In genomic region chr12:71900091-71900490, GRCh38 we compare ENCODE assay signal across 13 cellular contexts. TPM values are rescaled to one million over a fixed set of nuclear protein-coding genes. Genes with fewer than 3 reads are reported as not detected.
DNase-seq lines count a peak whose midpoint lies in the region; FAIRE-seq and TF ChIP-seq lines count a peak whose summit lies in the region.
"Had no signal": no experiment of that assay in that cellular context is flagged by ENCODE, and none has a peak within 500 bp of the region (broad histone marks: within the 10 kb centered on the region; RNA-seq: fewer than 3 reads in every experiment).

No MANE protein-coding gene starts in this region.

- no peaks in the 10 kb centered on the region for H3K9me3 Mint-ChIP-seq in activated naive CD4-positive, alpha-beta T cell treated with anti-CD3 and anti-CD28 coated beads for 36 hours
- no peaks in the 10 kb centered on the region for H3K9me3 Mint-ChIP-seq in activated CD4-positive, alpha-beta T cell treated with anti-CD3 and anti-CD28 coated beads, Interleukin-2, amount 10 ng/mL, durations not matched to agents 7 days and 5 days
- H3K9me3 Mint-ChIP-seq: stimulated activated naive B cell treated with anti-CD40 and anti-IgM and Interleukin-4, amounts not matched to agents 10 μg/mL and 1 μg/mL and 100 μg/mL, for 72 hours had no signal

- POLR2A ChIA-PET in activated CD4-positive, alpha-beta T cell treated with anti-CD3 and anti-CD28 coated beads, Interleukin-2, amount 10 ng/mL, durations not matched to agents 7 days and 5 days (lab: Charles Lee): no interaction called here

- H3K36me3 ChIP-seq in kidney (ENCODE audit: control insufficient read depth in 1 of 2, insufficient read depth in 2 of 2, low read length in 2 of 2): peaks cover 10 to 23% of the 10 kb centered on the region in 2 donors

- H3K27ac ChIP-seq in kidney (ENCODE audit: low read depth in 2 of 2, low read length in 2 of 2): no peak overlapping the region

- H3K4me1 Mint-ChIP-seq in activated naive CD4-positive, alpha-beta T cell treated with anti-CD3 and anti-CD28 coated beads for 36 hours (ENCODE audit: low read depth): peaks cover 17% of the 10 kb centered on the region
- H3K4me1 Mint-ChIP-seq in activated CD4-positive, alpha-beta T cell treated with anti-CD3 and anti-CD28 coated beads, Interleukin-2, amount 10 ng/mL, durations not matched to agents 7 days and 5 days: peaks cover 18% of the 10 kb centered on the region

- H3K9ac ChIP-seq in kidney (ENCODE audit: low read length in 2 of 2): no peak overlapping the region

- no peak overlapping the region for H3K4me3 ChIP-seq in AG10803 (ENCODE audit: low read length)
- no peak overlapping the region for H3K4me3 ChIP-seq in kidney (ENCODE audit: low read length in 2 of 2)
- H3K4me3 ChIP-seq: HAP-1 had no signal

- DNase-seq in AG10803 (ENCODE audit: low read depth) (peak; percentile 18), HPDE6-E6E7 (ENCODE audit: extremely low spot score) (peak; percentile 2), amniotic epithelial cell (ENCODE audit: low read depth) (peak; percentile 13), kidney (no peak), HUDEP-2 (lab: John Stamatoyannopoulos, UW; ENCODE audit: unreplicated experiment in 76 of 76) (no peak)
- DNase-seq in stimulated activated naive CD4-positive, alpha-beta T cell (lab: John Stamatoyannopoulos, UW): no peak
- DNase-seq in activated naive CD4-positive, alpha-beta T cell treated with anti-CD3 and anti-CD28 coated beads for 36 hours: no peak
- DNase-seq in activated CD4-positive, alpha-beta T cell treated with anti-CD3 and anti-CD28 coated beads, Interleukin-2, amount 10 ng/mL, durations not matched to agents 7 days and 5 days: no peak
- DNase-seq: activated CD8-positive, alpha-beta memory T cell treated with anti-CD3 and anti-CD28 coated beads, Interleukin-2, amount 10 ng/mL, durations not matched to agents 7 days and 5 days; stimulated activated naive B cell treated with anti-CD40 and anti-IgM and Interleukin-4, amounts not matched to agents 10 μg/mL and 1 μg/mL and 100 μg/mL, for 72 hours had no signal

- H3K27ac Mint-ChIP-seq in activated naive CD4-positive, alpha-beta T cell treated with anti-CD3 and anti-CD28 coated beads for 36 hours: no peak overlapping the region
- no peak overlapping the region for H3K27ac Mint-ChIP-seq in activated CD4-positive, alpha-beta T cell treated with anti-CD3 and anti-CD28 coated beads, Interleukin-2, amount 10 ng/mL, durations not matched to agents 7 days and 5 days
- H3K27ac Mint-ChIP-seq: activated CD8-positive, alpha-beta memory T cell treated with anti-CD3 and anti-CD28 coated beads, Interleukin-2, amount 10 ng/mL, durations not matched to agents 7 days and 5 days; stimulated activated naive B cell treated with anti-CD40 and anti-IgM and Interleukin-4, amounts not matched to agents 10 μg/mL and 1 μg/mL and 100 μg/mL, for 72 hours had no signal

- H3K27me3 Mint-ChIP-seq in activated naive CD4-positive, alpha-beta T cell treated with anti-CD3 and anti-CD28 coated beads for 36 hours (ENCODE audit: low read depth): no peaks in the 10 kb centered on the region
- H3K27me3 Mint-ChIP-seq in activated CD4-positive, alpha-beta T cell treated with anti-CD3 and anti-CD28 coated beads, Interleukin-2, amount 10 ng/mL, durations not matched to agents 7 days and 5 days: no peaks in the 10 kb centered on the region
- H3K27me3 Mint-ChIP-seq: activated CD8-positive, alpha-beta memory T cell treated with anti-CD3 and anti-CD28 coated beads, Interleukin-2, amount 10 ng/mL, durations not matched to agents 7 days and 5 days; stimulated activated naive B cell treated with anti-CD40 and anti-IgM and Interleukin-4, amounts not matched to agents 10 μg/mL and 1 μg/mL and 100 μg/mL, for 72 hours had no signal

- H3K4me3 Mint-ChIP-seq in activated naive CD4-positive, alpha-beta T cell treated with anti-CD3 and anti-CD28 coated beads for 36 hours: no peak overlapping the region
- no peak overlapping the region for H3K4me3 Mint-ChIP-seq in activated CD4-positive, alpha-beta T cell treated with anti-CD3 and anti-CD28 coated beads, Interleukin-2, amount 10 ng/mL, durations not matched to agents 7 days and 5 days
- H3K4me3 Mint-ChIP-seq: activated CD8-positive, alpha-beta memory T cell treated with anti-CD3 and anti-CD28 coated beads, Interleukin-2, amount 10 ng/mL, durations not matched to agents 7 days and 5 days; stimulated activated naive B cell treated with anti-CD40 and anti-IgM and Interleukin-4, amounts not matched to agents 10 μg/mL and 1 μg/mL and 100 μg/mL, for 72 hours had no signal

- FAIRE-seq in kidney (lab: Jason Lieb, UNC): no peak

- intact Hi-C loops in kidney (cut with DNase I): no loop called here
- intact Hi-C loops in activated naive CD4-positive, alpha-beta T cell treated with anti-CD3 and anti-CD28 coated beads for 36 hours (cut with micrococcal nuclease): loop anchor here (1.0 to 5.0 kb wide), 2 partner anchors 37 to 120 kb away; partner anchors contain the start of gene TPH2

- CTCF ChIA-PET in activated naive CD4-positive, alpha-beta T cell treated with anti-CD3 and anti-CD28 coated beads for 36 hours (lab: Charles Lee): no interaction called here
- CTCF ChIA-PET in activated CD4-positive, alpha-beta T cell treated with anti-CD3 and anti-CD28 coated beads, Interleukin-2, amount 10 ng/mL, durations not matched to agents 7 days and 5 days (lab: Charles Lee): no interaction called here

- H3K36me3 Mint-ChIP-seq in activated naive CD4-positive, alpha-beta T cell treated with anti-CD3 and anti-CD28 coated beads for 36 hours (ENCODE audit: low read depth): peaks cover 53% of the 10 kb centered on the region
- peaks cover 69% of the 10 kb centered on the region for H3K36me3 Mint-ChIP-seq in activated CD4-positive, alpha-beta T cell treated with anti-CD3 and anti-CD28 coated beads, Interleukin-2, amount 10 ng/mL, durations not matched to agents 7 days and 5 days (ENCODE audit: low read depth)

- no peaks in the 10 kb centered on the region for H3K9me3 ChIP-seq in kidney (ENCODE audit: control insufficient read depth in 1 of 2, low read length in 2 of 2)
- H3K9me3 ChIP-seq: HAP-1 had no signal

- TF ChIP-seq CTCF in AG10803 (conservative IDR thresholded peaks at IDR 0.05; ENCODE audit: low read length): peak; percentile 39
- TF ChIP-seq CTCF in kidney (IDR thresholded peaks at IDR 0.05; ENCODE audit: borderline replicate concordance, extremely low read depth, insufficient read depth): peak; percentile 2

- H3K4me1 ChIP-seq in kidney (ENCODE audit: control insufficient read depth in 1 of 2, insufficient read depth in 1 of 2, low read depth in 1 of 2, low read length in 2 of 2): no peaks in the 10 kb centered on the region

RNA-seq across cellular contexts. Expression of gene TPH2, which starts 38.6 kb away (rescaled TPM):
- not detected for total RNA-seq in kidney
- not detected for polyA plus RNA-seq in kidney (ENCODE audit: insufficient read depth, low read depth, low replicate concordance)
- not detected for total RNA-seq in activated naive CD4-positive, alpha-beta T cell treated with anti-CD3 and anti-CD28 coated beads for 36 hours
- total RNA-seq in activated CD4-positive, alpha-beta T cell treated with anti-CD3 and anti-CD28 coated beads, Interleukin-2, amount 10 ng/mL, durations not matched to agents 7 days and 5 days: not detected
- total RNA-seq: activated CD8-positive, alpha-beta memory T cell treated with anti-CD3 and anti-CD28 coated beads, Interleukin-2, amount 10 ng/mL, durations not matched to agents 7 days and 5 days; Daoy; myocyte had no signal

Comparison
In these comparisons a context has a peak if more than half of its experiments do, and no peak if none do; other contexts are left out.
1. DNase-seq: peak in AG10803 (single experiment), HPDE6-E6E7 (single experiment) and amniotic epithelial cell (single experiment); none in kidney (single experiment), HUDEP-2 (0 of 76), stimulated activated naive CD4-positive, alpha-beta T cell (0 of 6), activated naive CD4-positive, alpha-beta T cell treated with anti-CD3 and anti-CD28 coated beads for 36 hours (single experiment) and activated CD4-positive, alpha-beta T cell treated with anti-CD3 and anti-CD28 coated beads, Interleukin-2, amount 10 ng/mL, durations not matched to agents 7 days and 5 days (single experiment).